ENCODE assay signal across 29 cellular contexts in the genomic region with DNA sequence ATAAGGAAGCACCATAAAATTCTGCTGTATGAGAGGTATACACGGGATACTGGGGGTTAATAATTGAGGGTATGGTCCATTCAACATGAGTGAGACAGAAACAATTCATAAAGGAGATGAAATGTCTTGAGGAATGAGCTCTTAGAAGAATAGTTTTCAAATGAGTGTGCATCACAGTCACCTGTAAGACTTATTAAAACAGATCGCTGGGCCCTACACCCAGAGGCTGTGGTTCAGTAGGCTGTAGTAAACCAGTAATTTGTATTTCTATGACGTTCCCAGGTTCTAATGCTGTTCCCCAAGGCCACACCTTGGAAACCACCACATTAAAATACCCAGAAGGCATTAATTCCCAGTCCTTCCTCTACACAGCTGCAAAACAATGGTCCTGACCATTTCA.
"Had no signal": no experiment of that assay in that cellular context is flagged by ENCODE, and none has a peak within 500 bp of the region (broad histone marks: within the 10 kb centered on the region; RNA-seq: fewer than 3 reads in every experiment).

No MANE protein-coding gene starts in this region.

- ATAC-seq: foreskin keratinocyte; heart right ventricle; stimulated activated memory B cell treated with anti-CD40 and anti-IgM and Interleukin-4, amounts not matched to agents 10 μg/mL and 1 μg/mL and 100 μg/mL, for 72 hours had no signal

- H3K4me3 Mint-ChIP-seq: activated naive CD8-positive, alpha-beta T cell treated with anti-CD3 and anti-CD28 coated beads for 36 hours; naive B cell; nephron progenitor cell; stimulated activated memory B cell treated with anti-CD40 and anti-IgM and Interleukin-4, amounts not matched to agents 10 μg/mL and 1 μg/mL and 100 μg/mL, for 72 hours had no signal

- H3K4me3 ChIP-seq: esophagus muscularis mucosa, heart right ventricle, left ventricle myocardium inferior, lung, ovary, prostate gland, sigmoid colon, smooth muscle cell, tibial nerve had no signal

- H3K27me3 ChIP-seq: brain microvascular endothelial cell, esophagus muscularis mucosa, foreskin keratinocyte, heart right ventricle, neutrophil, ovary, sigmoid colon, tibial nerve had no signal

- H3K27me3 Mint-ChIP-seq: activated naive CD8-positive, alpha-beta T cell treated with anti-CD3 and anti-CD28 coated beads for 36 hours; naive B cell; stimulated activated memory B cell treated with anti-CD40 and anti-IgM and Interleukin-4, amounts not matched to agents 10 μg/mL and 1 μg/mL and 100 μg/mL, for 72 hours had no signal

- H3K4me2 ChIP-seq: smooth muscle cell had no signal

- DNase-seq: activated CD4-positive, alpha-beta T cell treated with anti-CD3 and anti-CD28 coated beads for 4 hours; activated CD4-positive, alpha-beta T cell treated with anti-CD3 and anti-CD28 coated beads, Interleukin-2, amount 50 U/mL, for 4 hours; activated CD8-positive, alpha-beta memory T cell treated with anti-CD3 and anti-CD28 coated beads, Interleukin-2, amount 50 U/mL, for 4 hours; activated naive CD8-positive, alpha-beta T cell treated with anti-CD3 and anti-CD28 coated beads for 36 hours; activated T-cell treated with anti-CD3 and anti-CD28 coated beads, Interleukin-2, amount 50 U/mL, for 1 hour; brain microvascular endothelial cell; central memory CD4-positive, alpha-beta T cell; dermis blood vessel endothelial cell; effector CD4-positive, alpha-beta T cell; heart right ventricle; left ventricle myocardium inferior; naive B cell; nephron progenitor cell; ovary; sigmoid colon; stimulated activated CD4-positive, alpha-beta T cell treated with anti-CD3 and anti-CD28 coated beads, Interleukin-1b, Interleukin-23, amount 100 ng/mL, for 48 hours; stimulated activated CD4-positive, alpha-beta T cell treated with anti-CD3 and anti-CD28 coated beads, Interleukin-4, amount 100 ng/mL, for 4 hours; stimulated activated CD8-positive, alpha-beta memory T cell treated with anti-CD3 and anti-CD28 coated beads, Interleukin-4, amount 100 ng/mL, for 48 hours; T-helper 9 cell had no signal

- H3K27ac ChIP-seq: brain microvascular endothelial cell, esophagus muscularis mucosa, foreskin keratinocyte, heart right ventricle, left ventricle myocardium inferior, neutrophil, ovary, prostate gland, sigmoid colon, tibial nerve, VCaP had no signal

- H3K27ac Mint-ChIP-seq: activated naive CD8-positive, alpha-beta T cell treated with anti-CD3 and anti-CD28 coated beads for 36 hours; activated T-helper 2 cell treated with anti-CD3 and anti-CD28 coated beads, Interferon-gamma antibody, Interleukin-2, Interleukin-4, amounts not matched to agents 10 μg/mL and 5 μg/mL and 100 μg/mL, durations not matched to agents 14 hours and 24 hours and 36 hours; nephron progenitor cell; stimulated activated memory B cell treated with anti-CD40 and anti-IgM and Interleukin-4, amounts not matched to agents 10 μg/mL and 1 μg/mL and 100 μg/mL, for 72 hours had no signal

- H3K9me3 Mint-ChIP-seq: activated T-helper 2 cell treated with anti-CD3 and anti-CD28 coated beads, Interferon-gamma antibody, Interleukin-2, Interleukin-4, amounts not matched to agents 10 μg/mL and 5 μg/mL and 100 μg/mL, durations not matched to agents 14 hours and 24 hours and 36 hours; stimulated activated memory B cell treated with anti-CD40 and anti-IgM and Interleukin-4, amounts not matched to agents 10 μg/mL and 1 μg/mL and 100 μg/mL, for 72 hours had no signal

- H3K4me1 ChIP-seq: foreskin keratinocyte, heart right ventricle, left ventricle myocardium inferior, prostate gland, sigmoid colon, tibial nerve had no signal
